ENCODE assay signal across 8 cellular contexts in genomic region chr2:38376683-38377500, GRCh38. TPM values are rescaled to one million over a fixed set of nuclear protein-coding genes. Genes with fewer than 3 reads are reported as not detected.
DNase-seq lines count a peak whose midpoint lies in the region; ATAC-seq, FAIRE-seq and TF ChIP-seq lines count a peak whose summit lies in the region.

Gene ATL2 (minus strand): TSS chr2:38377273. CDS start chr2:38377260, 13 bp downstream.

- peak; percentile 61 for TF ChIP-seq CTCF in GM12864 (IDR thresholded peaks at IDR 0.05; ENCODE audit: low read depth, low read length, missing control alignments)
- peak in 2 of 4 donors; percentile 37 to 44 for TF ChIP-seq CTCF in pancreas (IDR thresholded peaks at IDR 0.05)
- peak; percentile 39 to 58 for TF ChIP-seq CTCF in tibial artery (IDR thresholded peaks at IDR 0.05)

- H3K4me3 Mint-ChIP-seq in activated naive CD8-positive, alpha-beta T cell treated with anti-CD3 and anti-CD28 coated beads for 36 hours, result peak within 1 kb of the TSS; percentile 95

- H3K27me3 Mint-ChIP-seq in activated naive CD8-positive, alpha-beta T cell treated with anti-CD3 and anti-CD28 coated beads for 36 hours, result no peaks in the 10 kb centered on the region

- peaks cover 19% of the 10 kb centered on the region for H3K36me3 Mint-ChIP-seq in activated naive CD8-positive, alpha-beta T cell treated with anti-CD3 and anti-CD28 coated beads for 36 hours

- H3K4me3 ChIP-seq in GM12864 (ENCODE audit: low read depth, low read length) (peak within 1 kb of the TSS; percentile 87), pancreas (peak within 1 kb of the TSS; percentile 78 to 96 (median 90)), tibial artery (peak within 1 kb of the TSS; percentile 74 to 96)

- no peak for FAIRE-seq in pancreas (lab: Jason Lieb, UNC)

- no peaks in the 10 kb centered on the region for H3K27me3 ChIP-seq in pancreas
- no peaks in the 10 kb centered on the region for H3K27me3 ChIP-seq in tibial artery

- H3K9me3 Mint-ChIP-seq in activated naive CD8-positive, alpha-beta T cell treated with anti-CD3 and anti-CD28 coated beads for 36 hours, result no peaks in the 10 kb centered on the region

- H3K36me3 ChIP-seq in pancreas, result no peaks in the 10 kb centered on the region
- no peaks in the 10 kb centered on the region for H3K36me3 ChIP-seq in tibial artery

- ATAC-seq in HG02623 (IDR thresholded peaks at IDR 0.05; ENCODE audit: unreplicated experiment) (peak; percentile 79), Right ventricle myocardium inferior (peak; percentile 95), pancreas (peak; percentile 91 to 94 (median 91))

- DNase-seq in GM12864 (ENCODE audit: low read depth), result peak; percentile 76
- DNase-seq in NCI-H1105 (lab: John Stamatoyannopoulos, UW), result peak; percentile 91
- peak; percentile 96 for DNase-seq in SKM-1 treated with dmso at 0.1 percent for 144 hours (lab: John Stamatoyannopoulos, UW; ENCODE audit: unreplicated experiment)
- peak; percentile 92 for DNase-seq in activated naive CD8-positive, alpha-beta T cell treated with anti-CD3 and anti-CD28 coated beads for 36 hours
- DNase-seq in Right ventricle myocardium inferior (ENCODE audit: missing footprints), result peak; percentile 99
- peak; percentile 93 to 97 (median 94) for DNase-seq in pancreas
- DNase-seq in tibial artery, result peak; percentile 95 to 97

- H3K27ac Mint-ChIP-seq in activated naive CD8-positive, alpha-beta T cell treated with anti-CD3 and anti-CD28 coated beads for 36 hours, result peak within 1 kb of the TSS; percentile 93

- H3K27ac ChIP-seq in pancreas, result peak within 1 kb of the TSS; percentile 94 to 99 (median 98)
- peak within 1 kb of the TSS; percentile 95 to 100 for H3K27ac ChIP-seq in tibial artery

- intact Hi-C loops in Right ventricle myocardium inferior (cut with DNase I), result loop anchor here (2.0 to 10.0 kb wide), 5 partner anchors 60 to 452 kb away; partner anchors contain the start of genes RMDN2 and SRSF7
- intact Hi-C loops in pancreas (cut with DNase I), result no loop called here
- intact Hi-C loops in tibial artery (cut with DNase I; ENCODE audit: low total_unique reads), result loop anchor here (10.0 kb wide), 1 partner anchor 52 kb away; no protein-coding TSS in a partner anchor

- peaks cover 60% of the 10 kb centered on the region for H3K4me1 Mint-ChIP-seq in activated naive CD8-positive, alpha-beta T cell treated with anti-CD3 and anti-CD28 coated beads for 36 hours

- peaks cover 7 to 30% (median 21%) of the 10 kb centered on the region in 3 donors for H3K4me1 ChIP-seq in pancreas
- H3K4me1 ChIP-seq in tibial artery, result peaks cover 0 to 32% (median 24%) of the 10 kb centered on the region in 4 donors

- 1% methylated on average over 97 to 116 of the region's 116 CpGs for WGBS in pancreas, 2 donors

- no peaks in the 10 kb centered on the region for H3K9me3 ChIP-seq in pancreas
- no peaks in the 10 kb centered on the region for H3K9me3 ChIP-seq in tibial artery

RNA-seq across cellular contexts. Expression of gene ATL2, which starts in this region (rescaled TPM):
- 10 to 100 TPM; 55.4 to 60.4 TPM for total RNA-seq in activated naive CD8-positive, alpha-beta T cell treated with anti-CD3 and anti-CD28 coated beads for 36 hours
- 31.7 TPM for total RNA-seq in Right ventricle myocardium inferior
- total RNA-seq in pancreas, result 10 to 100 TPM; 15.5 to 30.1 (median 19.7) TPM
- 10 to 100 TPM in 1 of 2 donors, 1 to 10 TPM in 1; 8.4 to 20.5 TPM for polyA plus RNA-seq in pancreas

Comparison
In these comparisons a context has a peak if more than half of its experiments do, and no peak if none do; other contexts are left out.
1. Peak in every context shown above with its lines: DNase-seq, ATAC-seq, H3K4me3 ChIP-seq and H3K27ac ChIP-seq.
2. intact Hi-C loops: an anchor here in Right ventricle myocardium inferior (2.0 to 10.0 kb wide) and tibial artery (10.0 kb wide); none called in pancreas.